In the genomic region with DNA sequence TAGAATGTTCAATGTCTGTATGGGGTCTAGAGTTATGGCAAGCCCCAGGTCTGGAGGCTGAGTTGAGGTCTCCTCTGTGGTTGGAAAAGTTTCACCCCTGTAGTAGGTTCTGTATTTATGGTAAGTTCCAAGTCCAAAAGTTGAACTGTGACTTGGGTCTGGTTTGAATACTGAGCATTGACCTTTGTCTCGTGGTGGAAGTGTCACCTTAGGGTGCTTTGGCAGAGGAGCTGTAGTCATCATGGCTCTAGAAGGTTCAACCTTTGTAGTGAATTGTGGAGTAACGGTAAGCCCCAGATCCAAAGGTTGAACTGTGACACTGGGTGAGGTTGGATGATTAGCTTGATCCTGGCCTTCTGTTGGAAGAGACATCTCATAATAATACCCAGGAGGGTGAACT, we compare ENCODE assay signal across 2 cellular contexts.
TF ChIP-seq lines count a peak whose summit lies in the region.

No MANE protein-coding gene starts in this region.

TF ChIP-seq in K562, 482 proteins besides CTCF, POLR2A, EP300 and RAD21:
- TF ChIP-seq SMARCC2 (IDR thresholded peaks at IDR 0.05; ENCODE audit: low read depth): no peak
- TF ChIP-seq, protein P1, sequence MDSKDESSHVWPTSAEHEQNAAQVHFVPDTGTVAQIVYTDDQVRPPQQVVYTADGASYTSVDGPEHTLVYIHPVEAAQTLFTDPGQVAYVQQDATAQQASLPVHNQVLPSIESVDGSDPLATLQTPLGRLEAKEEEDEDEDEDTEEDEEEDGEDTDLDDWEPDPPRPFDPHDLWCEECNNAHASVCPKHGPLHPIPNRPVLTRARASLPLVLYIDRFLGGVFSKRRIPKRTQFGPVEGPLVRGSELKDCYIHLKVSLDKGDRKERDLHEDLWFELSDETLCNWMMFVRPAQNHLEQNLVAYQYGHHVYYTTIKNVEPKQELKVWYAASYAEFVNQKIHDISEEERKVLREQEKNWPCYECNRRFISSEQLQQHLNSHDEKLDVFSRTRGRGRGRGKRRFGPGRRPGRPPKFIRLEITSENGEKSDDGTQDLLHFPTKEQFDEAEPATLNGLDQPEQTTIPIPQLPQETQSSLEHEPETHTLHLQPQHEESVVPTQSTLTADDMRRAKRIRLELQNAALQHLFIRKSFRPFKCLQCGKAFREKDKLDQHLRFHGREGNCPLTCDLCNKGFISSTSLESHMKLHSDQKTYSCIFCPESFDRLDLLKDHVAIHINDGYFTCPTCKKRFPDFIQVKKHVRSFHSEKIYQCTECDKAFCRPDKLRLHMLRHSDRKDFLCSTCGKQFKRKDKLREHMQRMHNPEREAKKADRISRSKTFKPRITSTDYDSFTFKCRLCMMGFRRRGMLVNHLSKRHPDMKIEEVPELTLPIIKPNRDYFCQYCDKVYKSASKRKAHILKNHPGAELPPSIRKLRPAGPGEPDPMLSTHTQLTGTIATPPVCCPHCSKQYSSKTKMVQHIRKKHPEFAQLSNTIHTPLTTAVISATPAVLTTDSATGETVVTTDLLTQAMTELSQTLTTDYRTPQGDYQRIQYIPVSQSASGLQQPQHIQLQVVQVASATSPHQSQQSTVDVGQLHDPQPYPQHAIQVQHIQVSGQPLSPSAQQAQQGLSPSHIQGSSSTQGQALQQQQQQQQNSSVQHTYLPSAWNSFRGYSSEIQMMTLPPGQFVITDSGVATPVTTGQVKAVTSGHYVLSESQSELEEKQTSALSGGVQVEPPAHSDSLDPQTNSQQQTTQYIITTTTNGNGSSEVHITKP (IDR thresholded peaks at IDR 0.05; ENCODE audit: partially characterized antibody): peak; percentile 68
TF ChIP-seq in K562: peak in this region for 1.

TF ChIP-seq in liver, 16 proteins besides CTCF, POLR2A, EP300 and RAD21:
- TF ChIP-seq FOXA1 (IDR thresholded peaks at IDR 0.05) (no peak), NR2F2 (IDR thresholded peaks at IDR 0.05) (no peak), EGR1 (IDR thresholded peaks at IDR 0.05; ENCODE audit: low read depth in 2 of 2) (peak in 1 of 2 donors; percentile 15), JUND (IDR thresholded peaks at IDR 0.05) (peak in 1 of 2 donors; percentile 22), HNF4G (IDR thresholded peaks at IDR 0.05) (peak; percentile 92), HNF4A (conservative IDR thresholded peaks at IDR 0.05) (peak; percentile 97 to 98), YY1 (IDR thresholded peaks at IDR 0.05) (peak; percentile 56), FOXA2 (IDR thresholded peaks at IDR 0.05) (no peak), TAF1 (conservative IDR thresholded peaks at IDR 0.05) (no peak), RXRA (IDR thresholded peaks at IDR 0.05) (peak; percentile 90), SP1 (IDR thresholded peaks at IDR 0.05) (peak; percentile 89), GABPA (IDR thresholded peaks at IDR 0.05 in 1 of 2, conservative IDR thresholded peaks at IDR 0.05 in 1 of 2) (peak in 1 of 2 donors; percentile 33)
- TF ChIP-seq, protein P2, sequence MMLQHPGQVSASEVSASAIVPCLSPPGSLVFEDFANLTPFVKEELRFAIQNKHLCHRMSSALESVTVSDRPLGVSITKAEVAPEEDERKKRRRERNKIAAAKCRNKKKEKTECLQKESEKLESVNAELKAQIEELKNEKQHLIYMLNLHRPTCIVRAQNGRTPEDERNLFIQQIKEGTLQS (IDR thresholded peaks at IDR 0.05): no peak
- TF ChIP-seq, protein P3, sequence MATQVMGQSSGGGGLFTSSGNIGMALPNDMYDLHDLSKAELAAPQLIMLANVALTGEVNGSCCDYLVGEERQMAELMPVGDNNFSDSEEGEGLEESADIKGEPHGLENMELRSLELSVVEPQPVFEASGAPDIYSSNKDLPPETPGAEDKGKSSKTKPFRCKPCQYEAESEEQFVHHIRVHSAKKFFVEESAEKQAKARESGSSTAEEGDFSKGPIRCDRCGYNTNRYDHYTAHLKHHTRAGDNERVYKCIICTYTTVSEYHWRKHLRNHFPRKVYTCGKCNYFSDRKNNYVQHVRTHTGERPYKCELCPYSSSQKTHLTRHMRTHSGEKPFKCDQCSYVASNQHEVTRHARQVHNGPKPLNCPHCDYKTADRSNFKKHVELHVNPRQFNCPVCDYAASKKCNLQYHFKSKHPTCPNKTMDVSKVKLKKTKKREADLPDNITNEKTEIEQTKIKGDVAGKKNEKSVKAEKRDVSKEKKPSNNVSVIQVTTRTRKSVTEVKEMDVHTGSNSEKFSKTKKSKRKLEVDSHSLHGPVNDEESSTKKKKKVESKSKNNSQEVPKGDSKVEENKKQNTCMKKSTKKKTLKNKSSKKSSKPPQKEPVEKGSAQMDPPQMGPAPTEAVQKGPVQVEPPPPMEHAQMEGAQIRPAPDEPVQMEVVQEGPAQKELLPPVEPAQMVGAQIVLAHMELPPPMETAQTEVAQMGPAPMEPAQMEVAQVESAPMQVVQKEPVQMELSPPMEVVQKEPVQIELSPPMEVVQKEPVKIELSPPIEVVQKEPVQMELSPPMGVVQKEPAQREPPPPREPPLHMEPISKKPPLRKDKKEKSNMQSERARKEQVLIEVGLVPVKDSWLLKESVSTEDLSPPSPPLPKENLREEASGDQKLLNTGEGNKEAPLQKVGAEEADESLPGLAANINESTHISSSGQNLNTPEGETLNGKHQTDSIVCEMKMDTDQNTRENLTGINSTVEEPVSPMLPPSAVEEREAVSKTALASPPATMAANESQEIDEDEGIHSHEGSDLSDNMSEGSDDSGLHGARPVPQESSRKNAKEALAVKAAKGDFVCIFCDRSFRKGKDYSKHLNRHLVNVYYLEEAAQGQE (IDR thresholded peaks at IDR 0.05): peak; percentile 18
- TF ChIP-seq, protein P4, sequence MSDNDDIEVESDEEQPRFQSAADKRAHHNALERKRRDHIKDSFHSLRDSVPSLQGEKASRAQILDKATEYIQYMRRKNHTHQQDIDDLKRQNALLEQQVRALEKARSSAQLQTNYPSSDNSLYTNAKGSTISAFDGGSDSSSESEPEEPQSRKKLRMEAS (IDR thresholded peaks at IDR 0.05): peak; percentile 70
- TF ChIP-seq, protein P5, sequence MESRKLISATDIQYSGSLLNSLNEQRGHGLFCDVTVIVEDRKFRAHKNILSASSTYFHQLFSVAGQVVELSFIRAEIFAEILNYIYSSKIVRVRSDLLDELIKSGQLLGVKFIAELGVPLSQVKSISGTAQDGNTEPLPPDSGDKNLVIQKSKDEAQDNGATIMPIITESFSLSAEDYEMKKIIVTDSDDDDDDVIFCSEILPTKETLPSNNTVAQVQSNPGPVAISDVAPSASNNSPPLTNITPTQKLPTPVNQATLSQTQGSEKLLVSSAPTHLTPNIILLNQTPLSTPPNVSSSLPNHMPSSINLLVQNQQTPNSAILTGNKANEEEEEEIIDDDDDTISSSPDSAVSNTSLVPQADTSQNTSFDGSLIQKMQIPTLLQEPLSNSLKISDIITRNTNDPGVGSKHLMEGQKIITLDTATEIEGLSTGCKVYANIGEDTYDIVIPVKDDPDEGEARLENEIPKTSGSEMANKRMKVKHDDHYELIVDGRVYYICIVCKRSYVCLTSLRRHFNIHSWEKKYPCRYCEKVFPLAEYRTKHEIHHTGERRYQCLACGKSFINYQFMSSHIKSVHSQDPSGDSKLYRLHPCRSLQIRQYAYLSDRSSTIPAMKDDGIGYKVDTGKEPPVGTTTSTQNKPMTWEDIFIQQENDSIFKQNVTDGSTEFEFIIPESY (IDR thresholded peaks at IDR 0.05): no peak
TF ChIP-seq in liver: peak in this region for 10.
